ENCODE assay signal across 9 cellular contexts in genomic region chr20:51563597-51564332, GRCh38. TPM values are rescaled to one million over a fixed set of nuclear protein-coding genes. Genes with fewer than 3 reads are reported as not detected.
DNase-seq lines count a peak whose midpoint lies in the region; ATAC-seq and TF ChIP-seq lines count a peak whose summit lies in the region.
"Had no signal": no experiment of that assay in that cellular context is flagged by ENCODE, and none has a peak within 500 bp of the region (broad histone marks: within the 10 kb centered on the region; RNA-seq: fewer than 3 reads in every experiment).

No MANE protein-coding gene starts in this region.

- H3K27ac Mint-ChIP-seq in Caco-2 (ENCODE audit: unreplicated experiment), result no peak overlapping the region
- H3K27ac Mint-ChIP-seq in activated naive CD8-positive, alpha-beta T cell treated with anti-CD3 and anti-CD28 coated beads, Interleukin-2, amount 50 U/mL, for 24 hours, result peak overlapping the region; percentile 30

- ATAC-seq in activated naive CD8-positive, alpha-beta T cell treated with anti-CD3 and anti-CD28 coated beads, Interleukin-2, amount 50 U/mL, for 24 hours, result peak; percentile 60
- ATAC-seq in HG03432 (IDR thresholded peaks at IDR 0.05; ENCODE audit: unreplicated experiment), result no peak

- intact Hi-C loops in Caco-2 (cut with micrococcal nuclease; ENCODE audit: unreplicated experiment), result loop anchor here (1.0 kb wide), 1 partner anchor 22 kb away; no protein-coding TSS in a partner anchor

- POLR2A ChIA-PET in Caco-2 (lab: Charles Lee), result interaction anchor here (0.5 to 1.2 kb wide), 2 partner anchors 21 to 23 kb away, joined by 3 to 9 read pairs; partner anchors contain the start of gene NFATC2

- H3K4me1 ChIP-seq in Caco-2 (peaks cover 28% of the 10 kb centered on the region), right atrium auricular region (peaks cover 0 to 51% of the 10 kb centered on the region in 2 donors)

- in situ Hi-C loops in KBM-7 (cut with MboI; ENCODE audit: low pct_unique_long_range_greater_than_20kb, low sequenced_read_pairs), result no loop called here

- peaks cover 13% of the 10 kb centered on the region for H3K9me3 Mint-ChIP-seq in Caco-2 (ENCODE audit: unreplicated experiment)
- H3K9me3 Mint-ChIP-seq in activated naive CD8-positive, alpha-beta T cell treated with anti-CD3 and anti-CD28 coated beads, Interleukin-2, amount 50 U/mL, for 24 hours, result no peaks in the 10 kb centered on the region

- H3K36me3 Mint-ChIP-seq in Caco-2 (ENCODE audit: insufficient read depth, unreplicated experiment), result no peaks in the 10 kb centered on the region
- no peaks in the 10 kb centered on the region for H3K36me3 Mint-ChIP-seq in activated naive CD8-positive, alpha-beta T cell treated with anti-CD3 and anti-CD28 coated beads, Interleukin-2, amount 50 U/mL, for 24 hours (ENCODE audit: low read depth)

- TF ChIP-seq CTCF in Caco-2 (IDR thresholded peaks at IDR 0.05; ENCODE audit: insufficient read depth in 1 of 2, low read depth in 1 of 2, low read length in 1 of 2, severe bottlenecking in 1 of 2, unreplicated experiment in 1 of 2) (peak in 1 of 2 experiments; percentile 13), right atrium auricular region (IDR thresholded peaks at IDR 0.05) (no peak), retinal pigment epithelial cell (conservative IDR thresholded peaks at IDR 0.05; ENCODE audit: low read depth, low read length) (peak; percentile 11)

- BruUV-seq in Caco-2 (replicated peaks; lab: Mats Ljungman, UMichigan), result no TSS peak

- H3K36me3 ChIP-seq in Caco-2 (ENCODE audit: control insufficient read depth, insufficient read depth, low read length) (no peaks in the 10 kb centered on the region), right atrium auricular region (no peaks in the 10 kb centered on the region)

- H3K27me3 Mint-ChIP-seq in Caco-2 (ENCODE audit: insufficient read depth, unreplicated experiment), result peaks cover 34% of the 10 kb centered on the region
- peaks cover 76% of the 10 kb centered on the region for H3K27me3 Mint-ChIP-seq in activated naive CD8-positive, alpha-beta T cell treated with anti-CD3 and anti-CD28 coated beads, Interleukin-2, amount 50 U/mL, for 24 hours

- peak; percentile 72 to 79 for DNase-seq in Caco-2
- peak; percentile 47 for DNase-seq in KBM-7
- DNase-seq in activated naive CD8-positive, alpha-beta T cell treated with anti-CD3 and anti-CD28 coated beads, Interleukin-2, amount 50 U/mL, for 24 hours, result peak; percentile 31
- peak; percentile 90 for DNase-seq in right atrium auricular region (ENCODE audit: low spot score)
- peak; percentile 63 for DNase-seq in retinal pigment epithelial cell (ENCODE audit: low read depth)
- no peak for DNase-seq in cerebellar nuclear complex (lab: John Stamatoyannopoulos, UW)
- DNase-seq in NCI-H1105 treated with DMSO at 0.1 percent for 48 hours (lab: John Stamatoyannopoulos, UW), result no peak

- peak overlapping the region; percentile 91 to 96 for H3K27ac ChIP-seq in right atrium auricular region
- H3K27ac ChIP-seq: HL-60 had no signal

- H3K4me3 ChIP-seq in Caco-2 (ENCODE audit: low read depth, low read length) (no peak overlapping the region), right atrium auricular region (peak overlapping the region in 1 of 2 donors; percentile 60), retinal pigment epithelial cell (ENCODE audit: low read length) (no peak overlapping the region)

- peak overlapping the region; percentile 88 for H3K4me3 Mint-ChIP-seq in Caco-2 (ENCODE audit: unreplicated experiment)
- H3K4me3 Mint-ChIP-seq in activated naive CD8-positive, alpha-beta T cell treated with anti-CD3 and anti-CD28 coated beads, Interleukin-2, amount 50 U/mL, for 24 hours, result no peak overlapping the region

- H3K4me1 Mint-ChIP-seq in Caco-2 (ENCODE audit: low read depth, unreplicated experiment), result peaks cover 37% of the 10 kb centered on the region
- H3K4me1 Mint-ChIP-seq in activated naive CD8-positive, alpha-beta T cell treated with anti-CD3 and anti-CD28 coated beads, Interleukin-2, amount 50 U/mL, for 24 hours, result peaks cover 28% of the 10 kb centered on the region

- CTCF ChIA-PET in Caco-2 (lab: Charles Lee), result interaction anchor here (0.6 to 3.1 kb wide), 10 partner anchors 18 to 576 kb away, joined by 3 to 28 read pairs (median 4); partner anchors contain the start of gene NFATC2

- H3K27me3 ChIP-seq in Caco-2 (replicated peaks; ENCODE audit: control insufficient read depth, insufficient read depth, low read length) (peaks cover 8% of the 10 kb centered on the region), right atrium auricular region (no peaks in the 10 kb centered on the region)

- H3K9me3 ChIP-seq in Caco-2 (peaks cover 8% of the 10 kb centered on the region; the same call in 1 of the 2 replicates), right atrium auricular region (no peaks in the 10 kb centered on the region)

RNA-seq across cellular contexts. Expression of gene NFATC2, which starts 21.2 kb away (rescaled TPM):
- total RNA-seq in Caco-2 (2022) (20.8 and 22.4 TPM in 2 replicates), right atrium auricular region (10 to 100 TPM in 1 of 2 donors, 1 to 10 TPM in 1; 8.6 to 12.5 TPM)

Comparison
In these comparisons a context has a peak if more than half of its experiments do, and no peak if none do; other contexts are left out.
1. DNase-seq: peak in Caco-2 (2 of 2), KBM-7 (single experiment), activated naive CD8-positive, alpha-beta T cell treated with anti-CD3 and anti-CD28 coated beads, Interleukin-2, amount 50 U/mL, for 24 hours (single experiment), right atrium auricular region (single experiment) and retinal pigment epithelial cell (single experiment); none in cerebellar nuclear complex (0 of 2) and NCI-H1105 treated with DMSO at 0.1 percent for 48 hours (single experiment).